ENCODE assay signal across 9 cellular contexts in the genomic region with DNA sequence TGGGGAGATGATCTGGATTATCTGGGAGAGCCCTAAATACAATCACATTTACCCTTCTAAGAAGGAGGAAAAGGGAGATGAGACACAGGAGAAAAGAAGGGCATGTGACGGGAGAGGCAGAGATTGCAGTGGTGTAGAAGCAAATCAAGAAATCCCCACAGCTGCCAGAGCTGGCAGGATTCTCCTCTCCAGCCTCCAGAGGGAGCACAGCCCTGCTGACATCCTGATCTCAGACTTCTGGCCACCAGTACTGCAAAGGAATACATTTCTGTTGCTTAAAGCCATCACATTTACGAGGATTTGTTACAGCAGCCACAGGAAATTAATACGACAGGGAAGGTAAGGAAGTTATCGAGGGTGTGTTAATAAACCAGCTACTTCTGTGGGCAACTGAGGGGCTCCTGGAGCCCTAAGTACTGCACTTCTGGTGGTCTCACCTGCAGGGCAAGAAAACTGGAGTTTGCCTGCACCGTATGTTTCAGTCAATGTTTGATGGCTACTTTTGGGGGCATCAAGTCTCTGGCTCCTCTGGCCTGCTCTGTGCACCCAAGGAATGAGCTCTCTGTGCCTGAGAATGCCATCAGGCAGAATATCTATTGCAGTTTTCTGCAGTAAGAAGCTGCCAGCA. TPM values are rescaled to one million over a fixed set of nuclear protein-coding genes. Genes with fewer than 3 reads are reported as not detected.
A peak's percentile ranks its signal among the peaks of the same experiment; 100 is the strongest.
DNase-seq lines count a peak whose midpoint lies in the region; ATAC-seq, FAIRE-seq and TF ChIP-seq lines count a peak whose summit lies in the region.
"Had no signal": no experiment of that assay in that cellular context is flagged by ENCODE, and none has a peak within 500 bp of the region (broad histone marks: within the 10 kb centered on the region; RNA-seq: fewer than 3 reads in every experiment).

No MANE protein-coding gene starts in this region.

- no peaks in the 10 kb centered on the region for H3K4me1 ChIP-seq in foreskin keratinocyte

- H3K27me3 ChIP-seq in foreskin keratinocyte = peaks cover 36% of the 10 kb centered on the region

- no peak overlapping the region for H3K4me3 Mint-ChIP-seq in progenitor cell of endocrine pancreas (ENCODE audit: low read depth)

- TF ChIP-seq CTCF in GM13976 (IDR thresholded peaks at IDR 0.05; ENCODE audit: borderline replicate concordance, control extremely low read depth, extremely low read depth, insufficient read depth, missing control alignments) (peak; percentile 12), foreskin keratinocyte (conservative IDR thresholded peaks at IDR 0.05) (peak; percentile 79), progenitor cell of endocrine pancreas (IDR thresholded peaks at IDR 0.05; ENCODE audit: unreplicated experiment) (peak; percentile 70)

- H3K27me3 Mint-ChIP-seq in progenitor cell of endocrine pancreas = peaks cover 4% of the 10 kb centered on the region

- peaks cover 4% of the 10 kb centered on the region for H3K9me3 Mint-ChIP-seq in progenitor cell of endocrine pancreas (ENCODE audit: low read depth)

- ATAC-seq in foreskin keratinocyte (peak; percentile 85), GM18861 (IDR thresholded peaks at IDR 0.05; ENCODE audit: unreplicated experiment) (no peak), GM21717 (IDR thresholded peaks at IDR 0.05; ENCODE audit: unreplicated experiment) (no peak)

- no peak overlapping the region for H3K27ac Mint-ChIP-seq in progenitor cell of endocrine pancreas

- in situ Hi-C loops in GM13976 (cut with MboI; ENCODE audit: low sequenced_read_pairs, unreplicated experiment) = no loop called here

- FAIRE-seq in RCC 7860 (lab: Jason Lieb, UNC) = no peak

- H3K27ac ChIP-seq in foreskin keratinocyte = no peak overlapping the region
- H3K27ac ChIP-seq: SK-N-MC had no signal

- peaks cover 1% of the 10 kb centered on the region for H3K36me3 Mint-ChIP-seq in progenitor cell of endocrine pancreas (ENCODE audit: insufficient read depth)

- peaks cover 5% of the 10 kb centered on the region for H3K4me1 Mint-ChIP-seq in progenitor cell of endocrine pancreas (ENCODE audit: low read depth)

- DNase-seq in GM13976 (ENCODE audit: low spot score) = no peak
- DNase-seq in RCC 7860 (ENCODE audit: low spot score) = peak; percentile 16
- DNase-seq in foreskin keratinocyte = peak in 1 of 2 donors; percentile 38
- no peak for DNase-seq in progenitor cell of endocrine pancreas (ENCODE audit: low spot score, unreplicated experiment)
- no peak for DNase-seq in NCI-H187 (lab: John Stamatoyannopoulos, UW)
- DNase-seq in T-helper 1 cell = no peak

RNA-seq across cellular contexts. Expression of a gene that starts 22.9 kb away (rescaled TPM):
- total RNA-seq in foreskin keratinocyte = 88.5 and 93.3 TPM in 2 replicates
- 19.7 and 27.3 TPM in 2 replicates for polyA plus RNA-seq in foreskin keratinocyte
- total RNA-seq in progenitor cell of endocrine pancreas = 0.07 and 0.38 TPM in 2 replicates

Comparison
In these comparisons a context has a peak if more than half of its experiments do, and no peak if none do; other contexts are left out.
1. CTCF ChIP-seq: peak in every context shown above with its lines; median percentile 79 in foreskin keratinocyte; 70 in progenitor cell of endocrine pancreas; 12 in GM13976.
2. RNA of a gene that starts 22.9 kb away (total RNA-seq): 88.5 to 93.3 TPM in foreskin keratinocyte; 0.07 to 0.38 TPM in progenitor cell of endocrine pancreas; every median in the first group is over 10 times any median in the second.